17 cellular contexts compared by ENCODE assay signal in genomic region chr15:87522997-87523396, GRCh38.
"Had no signal": no experiment of that assay in that cellular context is flagged by ENCODE, and none has a peak within 500 bp of the region (broad histone marks: within the 10 kb centered on the region; RNA-seq: fewer than 3 reads in every experiment).

No MANE protein-coding gene starts in this region.

- H3K4me1 ChIP-seq: suprapubic skin, thyroid gland had no signal

- DNase-seq: cortex of kidney; dorsolateral prefrontal cortex; effector CD8-positive, alpha-beta T cell; esophagus squamous epithelium; heart left ventricle; hypothalamus; kidney glomerular epithelial cell; natural killer cell; right cardiac atrium; stimulated activated CD4-positive, alpha-beta T cell treated with anti-CD3 and anti-CD28 coated beads, Interleukin-2, amount 100 ng/mL, for 48 hours; stimulated activated naive CD4-positive, alpha-beta T cell treated with Interleukin-2 at 50 U/mL for 16 hours; thyroid gland had no signal

- H3K27me3 ChIP-seq: esophagus squamous epithelium, heart left ventricle, suprapubic skin, thyroid gland had no signal

- H3K4me3 Mint-ChIP-seq: mesothelial cell of epicardium, natural killer cell, neural crest cell, type B pancreatic cell had no signal

- H3K27ac Mint-ChIP-seq: mesothelial cell of epicardium, natural killer cell, type B pancreatic cell had no signal

- H3K4me2 ChIP-seq: smooth muscle cell had no signal

- H3K9me3 Mint-ChIP-seq: type B pancreatic cell had no signal

- H3K4me3 ChIP-seq: dorsolateral prefrontal cortex, esophagus squamous epithelium, heart left ventricle, smooth muscle cell, suprapubic skin, thyroid gland had no signal

- H3K4me1 Mint-ChIP-seq: natural killer cell, neural crest cell had no signal

- H3K36me3 Mint-ChIP-seq: mesothelial cell of epicardium, natural killer cell, type B pancreatic cell had no signal

- H3K27ac ChIP-seq: dorsolateral prefrontal cortex, esophagus squamous epithelium, heart left ventricle, suprapubic skin, thyroid gland had no signal

- H3K36me3 ChIP-seq: esophagus squamous epithelium, heart left ventricle, suprapubic skin, thyroid gland had no signal
